8 cellular contexts compared by ENCODE assay signal in genomic region chr4:1683903-1684755, GRCh38. TPM values are rescaled to one million over a fixed set of nuclear protein-coding genes. Genes with fewer than 3 reads are reported as not detected.
DNase-seq lines count a peak whose midpoint lies in the region; ATAC-seq, FAIRE-seq and TF ChIP-seq lines count a peak whose summit lies in the region.

Gene FAM53A (minus strand): TSS chr4:1684313. CDS start chr4:1668741, 15,572 bp downstream.

- peak; percentile 93 for DNase-seq in BE2C
- peak; percentile 94 for DNase-seq in GM19239 (ENCODE audit: insufficient read length, low spot score)
- DNase-seq in NCI-H774 (lab: John Stamatoyannopoulos, UW): peak; percentile 85
- DNase-seq in activated CD8-positive, alpha-beta memory T cell treated with anti-CD3 and anti-CD28 coated beads for 24 hours: peak; percentile 99
- DNase-seq in effector CD4-positive, alpha-beta T cell: peak; percentile 87
- DNase-seq in medulla oblongata (ENCODE audit: extremely low spot score): peak; percentile 85
- DNase-seq in stimulated activated CD4-positive, alpha-beta T cell treated with anti-CD3 and anti-CD28 coated beads, TNF-alpha, amount 100 ng/mL, for 4 hours (ENCODE audit: low read depth in 3 of 3): peak; percentile 86 to 98 (median 88)

- H3K27me3 ChIP-seq in BE2C: no peaks in the 10 kb centered on the region

- H3K36me3 ChIP-seq in BE2C: no peaks in the 10 kb centered on the region

- peak; percentile 86 for FAIRE-seq in GM19239 (lab: Jason Lieb, UNC)

- H3K4me3 ChIP-seq in BE2C (ENCODE audit: low read depth, low read length): peak within 1 kb of the TSS; percentile 51

- ATAC-seq in HG03439 (IDR thresholded peaks at IDR 0.05; ENCODE audit: unreplicated experiment): peak; percentile 81

- H3K4me1 ChIP-seq in BE2C: no peaks in the 10 kb centered on the region

- no peak for TF ChIP-seq CTCF in BE2C (IDR thresholded peaks at IDR 0.05; ENCODE audit: low read depth, low read length)

- no peaks in the 10 kb centered on the region for H3K9me3 ChIP-seq in BE2C

RNA-seq across cellular contexts. Expression of gene FAM53A, which starts in this region (rescaled TPM):
- 6.2 TPM for polyA plus RNA-seq in BE2C (2012; ENCODE audit: insufficient read depth, insufficient read length, low read depth)

Comparison
In these comparisons a context has a peak if more than half of its experiments do, and no peak if none do; other contexts are left out.
1. Peak in every context shown above with its lines: DNase-seq, ATAC-seq and H3K4me3 ChIP-seq.